21 cellular contexts compared by ENCODE assay signal in genomic region chr7:23970193-23970592, GRCh38.
"Had no signal": no experiment of that assay in that cellular context is flagged by ENCODE, and none has a peak within 500 bp of the region (broad histone marks: within the 10 kb centered on the region; RNA-seq: fewer than 3 reads in every experiment).

No MANE protein-coding gene starts in this region.

- H3K9me3 Mint-ChIP-seq: activated CD4-positive, alpha-beta memory T cell treated with anti-CD3 and anti-CD28 coated beads, Interleukin-2, amount 10 ng/mL, durations not matched to agents 7 days and 5 days; activated naive CD4-positive, alpha-beta T cell treated with anti-CD3 and anti-CD28 coated beads, Interleukin-2, amount 10 ng/mL, durations not matched to agents 7 days and 5 days; activated naive CD8-positive, alpha-beta T cell treated with anti-CD3 and anti-CD28 coated beads for 36 hours; activated T-helper 17 cell treated with anti-CD3 and anti-CD28 coated beads, Interleukin-2, amount 50 U/mL, for 72 hours had no signal

- H3K4me1 Mint-ChIP-seq: activated naive CD4-positive, alpha-beta T cell treated with anti-CD3 and anti-CD28 coated beads, Interleukin-2, amount 10 ng/mL, durations not matched to agents 7 days and 5 days; activated T-helper 17 cell treated with anti-CD3 and anti-CD28 coated beads, Interleukin-2, amount 50 U/mL, for 72 hours; T-helper 17 cell had no signal

- H3K36me3 Mint-ChIP-seq: activated naive CD4-positive, alpha-beta T cell treated with anti-CD3 and anti-CD28 coated beads, Interleukin-2, amount 10 ng/mL, durations not matched to agents 7 days and 5 days; activated naive CD8-positive, alpha-beta T cell treated with anti-CD3 and anti-CD28 coated beads for 36 hours had no signal

- DNase-seq: activated CD4-positive, alpha-beta memory T cell treated with anti-CD3 and anti-CD28 coated beads, Interleukin-2, amount 10 ng/mL, durations not matched to agents 7 days and 5 days; activated CD4-positive, alpha-beta T cell treated with anti-CD3 and anti-CD28 coated beads for 36 hours; activated CD4-positive, alpha-beta T cell treated with anti-CD3 and anti-CD28 coated beads, Interleukin-2, amount 50 U/mL, for 1 hour; activated CD4-positive, CD25-positive, alpha-beta regulatory T cell; activated gamma-delta T cell; activated naive CD4-positive, alpha-beta T cell treated with anti-CD3 and anti-CD28 coated beads, Interleukin-2, amount 10 ng/mL, durations not matched to agents 7 days and 5 days; activated naive CD8-positive, alpha-beta T cell treated with anti-CD3 and anti-CD28 coated beads for 36 hours; activated T-cell treated with anti-CD3 and anti-CD28 coated beads for 4 hours; activated T-cell treated with anti-CD3 and anti-CD28 coated beads, Interleukin-2, amount 50 U/mL, for 48 hours; anterior cingulate cortex; MM.1S; NCI-H1105 treated with DMSO at 0.1 percent for 48 hours; NCI-H1436 treated with DMSO at 0.1 percent for 48 hours; NCI-H187; NCI-H2081; NCI-H446; NCI-H524; SIG-M5; T-helper 17 cell; T-helper 9 cell had no signal

- H3K27ac Mint-ChIP-seq: activated CD4-positive, alpha-beta memory T cell treated with anti-CD3 and anti-CD28 coated beads, Interleukin-2, amount 10 ng/mL, durations not matched to agents 7 days and 5 days; activated CD4-positive, alpha-beta T cell treated with anti-CD3 and anti-CD28 coated beads for 36 hours; activated naive CD4-positive, alpha-beta T cell treated with anti-CD3 and anti-CD28 coated beads, Interleukin-2, amount 10 ng/mL, durations not matched to agents 7 days and 5 days; activated naive CD8-positive, alpha-beta T cell treated with anti-CD3 and anti-CD28 coated beads for 36 hours; activated T-helper 17 cell treated with anti-CD3 and anti-CD28 coated beads, Interleukin-2, amount 50 U/mL, for 72 hours; T-helper 17 cell had no signal

- H3K4me3 Mint-ChIP-seq: activated CD4-positive, alpha-beta memory T cell treated with anti-CD3 and anti-CD28 coated beads, Interleukin-2, amount 10 ng/mL, durations not matched to agents 7 days and 5 days; activated CD4-positive, alpha-beta T cell treated with anti-CD3 and anti-CD28 coated beads for 36 hours; activated naive CD4-positive, alpha-beta T cell treated with anti-CD3 and anti-CD28 coated beads, Interleukin-2, amount 10 ng/mL, durations not matched to agents 7 days and 5 days; activated naive CD8-positive, alpha-beta T cell treated with anti-CD3 and anti-CD28 coated beads for 36 hours; activated T-helper 17 cell treated with anti-CD3 and anti-CD28 coated beads, Interleukin-2, amount 50 U/mL, for 72 hours; T-helper 17 cell had no signal

- H3K27me3 Mint-ChIP-seq: activated CD4-positive, alpha-beta memory T cell treated with anti-CD3 and anti-CD28 coated beads, Interleukin-2, amount 10 ng/mL, durations not matched to agents 7 days and 5 days; activated CD4-positive, alpha-beta T cell treated with anti-CD3 and anti-CD28 coated beads for 36 hours; activated naive CD4-positive, alpha-beta T cell treated with anti-CD3 and anti-CD28 coated beads, Interleukin-2, amount 10 ng/mL, durations not matched to agents 7 days and 5 days; T-helper 17 cell had no signal

- ATAC-seq: activated CD4-positive, alpha-beta T cell treated with anti-CD3 and anti-CD28 coated beads for 36 hours; activated T-helper 17 cell treated with anti-CD3 and anti-CD28 coated beads, Interleukin-2, amount 50 U/mL, for 72 hours; T-helper 17 cell had no signal
